Comparison of ENCODE assay signal across 8 cellular contexts in the genomic region with DNA sequence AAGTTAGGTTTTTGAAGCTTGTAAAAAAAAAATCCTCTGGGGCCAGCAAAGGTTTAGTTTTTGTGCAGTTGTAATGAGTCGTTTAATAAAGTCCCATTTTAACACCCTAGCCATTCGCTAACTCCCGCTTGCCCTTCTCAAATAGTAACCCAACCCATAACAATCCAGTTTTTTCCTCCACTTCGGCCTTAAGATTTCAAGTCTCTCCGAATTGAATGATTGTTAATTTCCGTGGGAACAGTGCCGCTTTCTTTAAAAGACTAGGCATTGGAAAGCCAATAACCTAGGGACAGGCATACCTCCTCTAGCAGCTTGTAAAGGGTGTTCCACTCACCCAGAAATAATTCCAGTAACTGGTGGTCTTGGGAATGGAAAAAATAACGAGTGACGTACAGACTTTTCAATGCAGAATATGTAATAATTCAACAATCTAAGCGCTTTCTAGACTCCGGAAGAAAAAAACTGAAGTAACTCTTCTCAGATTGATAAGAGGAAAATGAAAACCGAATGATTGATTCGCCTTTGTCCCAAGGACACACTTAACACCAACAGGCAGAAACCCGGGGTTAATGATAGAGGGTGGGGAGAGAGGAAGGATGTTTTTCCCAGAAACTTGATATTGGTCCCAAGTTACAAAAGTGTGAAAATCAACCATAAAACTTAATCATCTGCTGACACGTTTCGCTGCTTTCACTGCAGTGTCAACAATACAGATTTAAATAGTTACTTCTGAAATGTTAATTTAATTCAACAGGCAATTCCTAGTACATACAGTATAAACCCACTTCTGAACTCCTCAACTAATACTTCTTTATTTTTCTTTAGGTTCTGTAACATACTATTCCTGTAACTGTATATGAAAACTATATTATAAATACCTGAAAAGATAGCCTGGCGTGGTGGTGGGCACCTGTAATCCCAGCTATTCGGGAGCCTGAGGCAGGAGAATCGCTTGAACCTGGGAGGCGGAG. TPM values are rescaled to one million over a fixed set of nuclear protein-coding genes. Genes with fewer than 3 reads are reported as not detected.
DNase-seq lines count a peak whose midpoint lies in the region; ATAC-seq and TF ChIP-seq lines count a peak whose summit lies in the region.

No MANE protein-coding gene starts in this region.

- no peak for DNase-seq in activated CD8-positive, alpha-beta memory T cell treated with anti-CD3 and anti-CD28 coated beads, Interleukin-2, amount 10 ng/mL, durations not matched to agents 7 days and 5 days
- no peak for DNase-seq in activated CD8-positive, alpha-beta memory T cell treated with anti-CD3 and anti-CD28 coated beads for 24 hours
- DNase-seq in left lung (no peak), thoracic aorta (ENCODE audit: low spot score) (no peak), ureter (ENCODE audit: low spot score) (no peak)

- H3K27me3 Mint-ChIP-seq in activated CD8-positive, alpha-beta memory T cell treated with anti-CD3 and anti-CD28 coated beads, Interleukin-2, amount 10 ng/mL, durations not matched to agents 7 days and 5 days: peaks cover 4% of the 10 kb centered on the region
- H3K27me3 Mint-ChIP-seq in activated naive CD8-positive, alpha-beta T cell: no peaks in the 10 kb centered on the region

- peaks cover 18% of the 10 kb centered on the region for H3K4me1 Mint-ChIP-seq in activated CD8-positive, alpha-beta memory T cell treated with anti-CD3 and anti-CD28 coated beads, Interleukin-2, amount 10 ng/mL, durations not matched to agents 7 days and 5 days
- peaks cover 19% of the 10 kb centered on the region for H3K4me1 Mint-ChIP-seq in activated naive CD8-positive, alpha-beta T cell (ENCODE audit: low read depth)

- CTCF ChIA-PET in activated CD8-positive, alpha-beta memory T cell treated with anti-CD3 and anti-CD28 coated beads, Interleukin-2, amount 10 ng/mL, durations not matched to agents 7 days and 5 days (lab: Charles Lee): interaction anchor here (0.8 to 3.2 kb wide), 8 partner anchors 10 to 531 kb away, joined by 3 to 13 read pairs (median 5); no protein-coding TSS in a partner anchor

- H3K4me3 ChIP-seq in left lung (peak overlapping the region; percentile 79 to 91), thoracic aorta (peak overlapping the region; percentile 78)

- peak overlapping the region; percentile 99 for H3K4me3 Mint-ChIP-seq in activated CD8-positive, alpha-beta memory T cell treated with anti-CD3 and anti-CD28 coated beads, Interleukin-2, amount 10 ng/mL, durations not matched to agents 7 days and 5 days
- peak overlapping the region; percentile 99 for H3K4me3 Mint-ChIP-seq in activated naive CD8-positive, alpha-beta T cell

- no peaks in the 10 kb centered on the region for H3K9me3 Mint-ChIP-seq in activated CD8-positive, alpha-beta memory T cell treated with anti-CD3 and anti-CD28 coated beads, Interleukin-2, amount 10 ng/mL, durations not matched to agents 7 days and 5 days (ENCODE audit: low read depth)
- H3K9me3 Mint-ChIP-seq in activated naive CD8-positive, alpha-beta T cell (ENCODE audit: low read depth): no peaks in the 10 kb centered on the region

- H3K27ac ChIP-seq in left lung (peak overlapping the region; percentile 37 to 65), thoracic aorta (peak overlapping the region; percentile 59 to 60)

- H3K9me3 ChIP-seq in left lung: no peaks in the 10 kb centered on the region
- H3K9me3 ChIP-seq in thoracic aorta: no peaks in the 10 kb centered on the region

- intact Hi-C loops in left lung (cut with DNase I): no loop called here

- ATAC-seq in activated CD8-positive, alpha-beta memory T cell treated with anti-CD3 and anti-CD28 coated beads, Interleukin-2, amount 10 ng/mL, durations not matched to agents 7 days and 5 days: no peak
- no peak for ATAC-seq in left lung
- no peak for ATAC-seq in thoracic aorta (ENCODE audit: insufficient number of reproducible peaks, low FRiP score, low read depth)
- no peak for ATAC-seq in GM21447 (IDR thresholded peaks at IDR 0.05; ENCODE audit: unreplicated experiment)
- no peak for ATAC-seq in GM18520 (IDR thresholded peaks at IDR 0.05; ENCODE audit: unreplicated experiment)

- H3K27me3 ChIP-seq in left lung (no peaks in the 10 kb centered on the region), thoracic aorta (replicated peaks; ENCODE audit: insufficient read depth) (no peaks in the 10 kb centered on the region)

- H3K36me3 ChIP-seq in left lung (no peaks in the 10 kb centered on the region), thoracic aorta (no peaks in the 10 kb centered on the region)

- H3K36me3 Mint-ChIP-seq in activated CD8-positive, alpha-beta memory T cell treated with anti-CD3 and anti-CD28 coated beads, Interleukin-2, amount 10 ng/mL, durations not matched to agents 7 days and 5 days: peaks cover 6% of the 10 kb centered on the region
- no peaks in the 10 kb centered on the region for H3K36me3 Mint-ChIP-seq in activated naive CD8-positive, alpha-beta T cell

- TF ChIP-seq CTCF in left lung (IDR thresholded peaks at IDR 0.05) (no peak), thoracic aorta (IDR thresholded peaks at IDR 0.05) (no peak)

- H3K27ac Mint-ChIP-seq in activated CD8-positive, alpha-beta memory T cell treated with anti-CD3 and anti-CD28 coated beads, Interleukin-2, amount 10 ng/mL, durations not matched to agents 7 days and 5 days: no peak overlapping the region
- H3K27ac Mint-ChIP-seq in activated naive CD8-positive, alpha-beta T cell: peak overlapping the region; percentile 30

- H3K4me1 ChIP-seq in left lung: peaks cover 0 to 21% of the 10 kb centered on the region in 2 donors
- peaks cover 0 to 4% of the 10 kb centered on the region in 2 donors for H3K4me1 ChIP-seq in thoracic aorta (ENCODE audit: control insufficient read depth in 1 of 2, low read depth in 2 of 2)

RNA-seq across cellular contexts. Expression of a gene that starts 1.0 kb away (rescaled TPM):
- total RNA-seq in activated CD8-positive, alpha-beta memory T cell treated with anti-CD3 and anti-CD28 coated beads, Interleukin-2, amount 10 ng/mL, durations not matched to agents 7 days and 5 days: 100 to 1,000 TPM in 1 of 2 experiments, 10 to 100 TPM in 1; 78.5 to 120 TPM
- total RNA-seq in left lung: 10 to 100 TPM; 37.9 to 40.2 TPM
- total RNA-seq in thoracic aorta: 10 to 100 TPM; 10.2 to 47.5 TPM
- total RNA-seq in ureter: 88.4 TPM
